ENCODE assay signal across 18 cellular contexts in the genomic region with DNA sequence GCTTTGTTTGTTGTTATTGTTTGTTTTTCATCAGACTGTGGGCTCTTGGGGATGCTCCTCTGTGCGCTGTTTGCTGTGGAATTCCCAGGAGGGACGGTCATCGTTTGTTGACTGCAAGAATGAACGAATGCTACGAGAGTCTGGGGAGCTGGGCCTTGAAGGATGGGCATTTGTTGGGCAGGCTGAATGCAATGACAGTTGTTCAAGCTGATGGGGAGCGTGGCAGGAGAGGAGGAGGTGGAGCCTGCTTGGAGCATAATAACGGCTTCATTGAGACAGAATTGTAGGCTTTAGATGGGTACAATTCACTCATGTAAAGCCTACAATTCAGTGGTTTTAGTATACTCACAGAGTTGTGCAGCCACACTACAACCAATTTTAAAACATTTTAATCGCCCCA.
DNase-seq lines count a peak whose midpoint lies in the region; ATAC-seq, FAIRE-seq and TF ChIP-seq lines count a peak whose summit lies in the region.
"Had no signal": no experiment of that assay in that cellular context is flagged by ENCODE, and none has a peak within 500 bp of the region (broad histone marks: within the 10 kb centered on the region; RNA-seq: fewer than 3 reads in every experiment).

No MANE protein-coding gene starts in this region.

- WGBS in H1 (ENCODE audit: extremely low coverage in 1 of 2, insufficient coverage in 1 of 2, insufficient read length in 1 of 2, insufficient replicate concordance in 2 of 2, low coverage in 1 of 2, low lambda C conversion rate in 2 of 2, missing lambda C conversion rate in 1 of 2), 2 experiments: 88% methylated on average over 8 of the region's 8 CpGs; no CpG with 5 or more reads in 1 of the 2 experiments
- 82 to 86% methylated on average over 8 of the region's 8 CpGs for WGBS in aorta, 2 donors

- no peak overlapping the region for H2BK20ac ChIP-seq in H1 (ENCODE audit: low read length)

- H3K27me3 ChIP-seq in H1 (replicated peaks in 1 of 4; ENCODE audit: control insufficient read depth in 3 of 4, extremely low read depth in 1 of 4, insufficient read depth in 3 of 4, low read length in 3 of 4): no peaks in the 10 kb centered on the region
- H3K27me3 ChIP-seq in neural progenitor cell: no peaks in the 10 kb centered on the region
- H3K27me3 ChIP-seq in aorta (ENCODE audit: control insufficient read depth in 1 of 2, insufficient read depth in 2 of 2, low read length in 1 of 2): no peaks in the 10 kb centered on the region

- H3K14ac ChIP-seq in H1 (ENCODE audit: insufficient read length): no peak overlapping the region

- no peak for ATAC-seq in aorta (ENCODE audit: low FRiP score)
- ATAC-seq: A549; CD8-positive, alpha-beta T cell; GM23338; HepG2 had no signal

- H3K23ac ChIP-seq in H1 (ENCODE audit: insufficient read length): no peak overlapping the region

- no peak overlapping the region for H3K4ac ChIP-seq in H1 (replicated peaks; ENCODE audit: insufficient read length, low read depth, low read length)

- POLR2A ChIA-PET in H1 (lab: Charles Lee; ENCODE audit: partially characterized antibody): interaction anchor here (1.0 kb wide), 1 partner anchor 57 kb away, joined by 3 read pairs; no protein-coding TSS in a partner anchor

- H3K18ac ChIP-seq in H1 (ENCODE audit: extremely low read depth, low read length): no peak overlapping the region

- H3K4me1 Mint-ChIP-seq in neural progenitor cell: peaks cover 23% of the 10 kb centered on the region
- H3K4me1 Mint-ChIP-seq: CD14-positive monocyte had no signal

- intact Hi-C loops in aorta (cut with DNase I): no loop called here

- H3K36me3 Mint-ChIP-seq in neural progenitor cell: peaks cover 2% of the 10 kb centered on the region
- H3K36me3 Mint-ChIP-seq: CD14-positive monocyte; CD8-positive, alpha-beta T cell had no signal

- no peaks in the 10 kb centered on the region for H3K79me1 ChIP-seq in H1 (ENCODE audit: low read depth, low read length)

- H4K8ac ChIP-seq in H1 (ENCODE audit: extremely low read depth, insufficient read depth, low read length): no peak overlapping the region

- H4K91ac ChIP-seq in H1 (replicated peaks; ENCODE audit: insufficient read length, low read length): no peak overlapping the region

- H3K9me3 ChIP-seq in H1 (ENCODE audit: insufficient read depth in 2 of 2, low read depth in 1 of 2, low read length in 1 of 2) (no peaks in the 10 kb centered on the region), neural progenitor cell (ENCODE audit: low read depth) (peaks cover 4% of the 10 kb centered on the region), aorta (ENCODE audit: control insufficient read depth, low read length) (no peaks in the 10 kb centered on the region)
- H3K9me3 ChIP-seq: A549 had no signal

- no peaks in the 10 kb centered on the region for H3F3A ChIP-seq in neural progenitor cell (ENCODE audit: low read depth)

- H3K9me3 Mint-ChIP-seq in neural progenitor cell: peaks cover 10% of the 10 kb centered on the region
- H3K9me3 Mint-ChIP-seq: CD8-positive, alpha-beta T cell; GM23338 had no signal

- H3K4me3 Mint-ChIP-seq in neural progenitor cell: peak overlapping the region; percentile 56
- H3K4me3 Mint-ChIP-seq: CD14-positive monocyte; CD8-positive, alpha-beta T cell; GM23338; H9 had no signal

- H2AK5ac ChIP-seq in H1 (ENCODE audit: low read depth, low read length): no peak overlapping the region

- no peak overlapping the region for H3K4me3 ChIP-seq in H1 (ENCODE audit: extremely low read depth in 1 of 4, insufficient read depth in 2 of 4, low read depth in 3 of 4, low read length in 4 of 4)
- H3K4me3 ChIP-seq in neural progenitor cell: no peak overlapping the region
- no peak overlapping the region for H3K4me3 ChIP-seq in aorta (ENCODE audit: low read length in 2 of 2)
- H3K4me3 ChIP-seq: A549, GM23338 had no signal

- no peak for TF ChIP-seq POLR2A in H1 (IDR thresholded peaks at IDR 0.05; ENCODE audit: control extremely low read depth in 1 of 2, low read depth in 2 of 2, low read length in 2 of 2)

- H4K5ac ChIP-seq in H1 (ENCODE audit: insufficient read length, low read depth, low read length): no peak overlapping the region

- no peak overlapping the region for H3K56ac ChIP-seq in H1 (replicated peaks; ENCODE audit: insufficient read length, low read depth, low read length)

- no peaks in the 10 kb centered on the region for H3K23me2 ChIP-seq in H1 (ENCODE audit: low read depth, low read length)

- H2BK120ac ChIP-seq in H1 (replicated peaks; ENCODE audit: low read depth, low read length): no peak overlapping the region

- H3K9ac ChIP-seq in H1 (replicated peaks in 1 of 4; ENCODE audit: extremely low read depth in 1 of 4, low read depth in 3 of 4, low read length in 3 of 4) (no peak overlapping the region), neural progenitor cell (no peak overlapping the region)

- H2BK12ac ChIP-seq in H1 (ENCODE audit: low read depth, low read length): no peak overlapping the region

- H3K36me3 ChIP-seq in H1 (ENCODE audit: control insufficient read depth in 2 of 4, insufficient read depth in 4 of 4, low read length in 3 of 4) (no peaks in the 10 kb centered on the region), neural progenitor cell (no peaks in the 10 kb centered on the region), aorta (ENCODE audit: control insufficient read depth in 1 of 2, insufficient read depth in 2 of 2, low read length in 1 of 2) (no peaks in the 10 kb centered on the region)

- H3K4me1 ChIP-seq in H1 (replicated peaks in 1 of 4; ENCODE audit: control insufficient read depth in 3 of 4, insufficient read depth in 4 of 4, low read length in 3 of 4) (peaks cover 3 to 14% (median 5%) of the 10 kb centered on the region in 4 experiments), neural progenitor cell (peaks cover 20% of the 10 kb centered on the region), aorta (ENCODE audit: control insufficient read depth in 1 of 2, insufficient read depth in 2 of 2, low read length in 2 of 2) (no peaks in the 10 kb centered on the region)
- H3K4me1 ChIP-seq: A549 had no signal

- CTCF ChIA-PET in H1 (lab: Charles Lee; ENCODE audit: partially characterized antibody): interaction anchor here (0.6 to 0.9 kb wide), 2 partner anchors 50 to 1806 kb away, joined by 3 to 5 read pairs; no protein-coding TSS in a partner anchor

- TF ChIP-seq EP300 in H1 (IDR thresholded peaks at IDR 0.05; ENCODE audit: borderline replicate concordance in 1 of 2, low read depth in 2 of 2, low read length in 2 of 2): no peak

- no peak overlapping the region for H3K27ac Mint-ChIP-seq in neural progenitor cell
- H3K27ac Mint-ChIP-seq: CD14-positive monocyte; CD8-positive, alpha-beta T cell; GM23338 had no signal

- H3K79me2 ChIP-seq in H1 (ENCODE audit: control insufficient read depth in 1 of 2, insufficient read depth in 2 of 2, low read length in 2 of 2): no peaks in the 10 kb centered on the region
- no peaks in the 10 kb centered on the region for H3K79me2 ChIP-seq in neural progenitor cell (ENCODE audit: low read depth)

- TF ChIP-seq RAD21 in H1 (IDR thresholded peaks at IDR 0.05 in 1 of 2, conservative IDR thresholded peaks at IDR 0.05 in 1 of 2; ENCODE audit: low read depth in 2 of 2, low read length in 2 of 2): no peak

- peak overlapping the region; percentile 25; the same call in 1 of the 2 replicates for H2BK15ac ChIP-seq in H1 (ENCODE audit: low read length)

- no peak overlapping the region for H3K27ac ChIP-seq in H1 (ENCODE audit: low read depth, low read length)
- no peak overlapping the region for H3K27ac ChIP-seq in neural progenitor cell
- H3K27ac ChIP-seq in aorta (ENCODE audit: low read depth in 1 of 2, low read length in 2 of 2): no peak overlapping the region
- H3K27ac ChIP-seq: A549 had no signal

- peaks cover 7% of the 10 kb centered on the region for H3K27me3 Mint-ChIP-seq in neural progenitor cell (ENCODE audit: insufficient read depth, low read depth)

- DNase-seq in H1 (ENCODE audit: low read depth in 1 of 2, low spot score in 2 of 2) (no peak), globus pallidus (ENCODE audit: low spot score) (peak; percentile 50), neural progenitor cell (ENCODE audit: low spot score) (no peak), aorta (peak; percentile 8 to 16), dedifferentiated amniotic fluid mesenchymal stem cell (ENCODE audit: extremely low spot score) (no peak), RPMI8226 (no peak)
- DNase-seq: CD8-positive, alpha-beta T cell; COR-L47; DND-41; GDM1; H9 had no signal

- H4K20me1 ChIP-seq in H1 (replicated peaks in 1 of 2; ENCODE audit: control insufficient read depth in 1 of 2, insufficient read depth in 2 of 2, low read length in 2 of 2) (no peaks in the 10 kb centered on the region), neural progenitor cell (ENCODE audit: low read depth) (no peaks in the 10 kb centered on the region)

- H3K4me2 ChIP-seq in H1 (ENCODE audit: insufficient read depth in 1 of 2, low read depth in 2 of 2, low read length in 2 of 2): no peak overlapping the region
- H3K4me2 ChIP-seq in neural progenitor cell: no peak overlapping the region
- H3K4me2 ChIP-seq: A549, GM23338 had no signal

- H2AFZ ChIP-seq in H1 (ENCODE audit: low read length): no peak overlapping the region
- no peak overlapping the region for H2AFZ ChIP-seq in neural progenitor cell (replicated peaks)
- H2AFZ ChIP-seq: GM23338 had no signal

- TF ChIP-seq CTCF in H1 (IDR thresholded peaks at IDR 0.05; ENCODE audit: control extremely low read depth in 1 of 3, insufficient read depth in 1 of 3, low read depth in 1 of 3, low read length in 3 of 3) (no peak), neural progenitor cell (IDR thresholded peaks at IDR 0.05) (no peak)

- H2BK5ac ChIP-seq in H1 (ENCODE audit: low read depth, low read length): no peak overlapping the region

- FAIRE-seq in H1 (lab: Jason Lieb, UNC): no peak
- FAIRE-seq: A549, D721Med, GM12892, HepG2, HTR-8/SVneo had no signal

TF ChIP-seq in H1, 55 proteins besides CTCF, POLR2A, EP300 and RAD21:
- TF ChIP-seq RXRA (IDR thresholded peaks at IDR 0.05; ENCODE audit: insufficient read depth, low read depth, low read length) (no peak), CBX8 (IDR thresholded peaks at IDR 0.05; ENCODE audit: borderline replicate concordance, low read depth, low read length) (no peak), CREB1 (IDR thresholded peaks at IDR 0.05) (no peak), CEBPB (IDR thresholded peaks at IDR 0.05; ENCODE audit: low read depth, low read length) (no peak), HDAC6 (IDR thresholded peaks at IDR 0.05; ENCODE audit: low read depth, low read length) (no peak), RNF2 (IDR thresholded peaks at IDR 0.05; ENCODE audit: borderline replicate concordance, low read depth, low read length, missing control alignments, poor library complexity, severe bottlenecking) (no peak), ZNF274 (IDR thresholded peaks at IDR 0.05; ENCODE audit: borderline replicate concordance, extremely low read depth, low read length) (no peak)

Comparison
In these comparisons a context has a peak if more than half of its experiments do, and no peak if none do; other contexts are left out.
1. DNase-seq: peak in globus pallidus (single experiment) and aorta (2 of 2); none in H1 (0 of 2), neural progenitor cell (single experiment), dedifferentiated amniotic fluid mesenchymal stem cell (single experiment) and RPMI8226 (single experiment).